Comparison of ENCODE assay signal across 8 cellular contexts in genomic region chr5:138339086-138339456, GRCh38. TPM values are rescaled to one million over a fixed set of nuclear protein-coding genes. Genes with fewer than 3 reads are reported as not detected.
A peak's percentile ranks its signal among the peaks of the same experiment; 100 is the strongest.
DNase-seq lines count a peak whose midpoint lies in the region; ATAC-seq, FAIRE-seq and TF ChIP-seq lines count a peak whose summit lies in the region.

No MANE protein-coding gene starts in this region.

- H3K4me1 Mint-ChIP-seq in activated CD8-positive, alpha-beta T cell treated with anti-CD3 and anti-CD28 coated beads for 36 hours (ENCODE audit: low read depth): peaks cover 28% of the 10 kb centered on the region

- H3K27me3 ChIP-seq in SK-N-SH (ENCODE audit: insufficient read depth) (no peaks in the 10 kb centered on the region), iPS DF 6.9 (ENCODE audit: control insufficient read depth, insufficient read depth, low read length) (no peaks in the 10 kb centered on the region), small intestine (ENCODE audit: control insufficient read depth in 2 of 2, insufficient read depth in 2 of 2, low read length in 2 of 2) (no peaks in the 10 kb centered on the region)

- H3K9ac ChIP-seq in SK-N-SH: peak overlapping the region; percentile 97

- H3K36me3 Mint-ChIP-seq in activated CD8-positive, alpha-beta T cell treated with anti-CD3 and anti-CD28 coated beads for 36 hours (ENCODE audit: low read depth): peaks cover 21% of the 10 kb centered on the region

- intact Hi-C loops in activated CD8-positive, alpha-beta T cell treated with anti-CD3 and anti-CD28 coated beads for 36 hours (cut with micrococcal nuclease): loop anchor here (10.0 kb wide), 1 partner anchor 124 kb away; the partner anchor contains the start of gene CDC23

- no peak for TF ChIP-seq EP300 in SK-N-SH (IDR thresholded peaks at IDR 0.05; ENCODE audit: borderline replicate concordance in 1 of 2, low read depth in 1 of 2, low read length in 1 of 2)

- no peak for TF ChIP-seq CTCF in SK-N-SH (IDR thresholded peaks at IDR 0.05)
- TF ChIP-seq CTCF in activated CD8-positive, alpha-beta T cell treated with anti-CD3 and anti-CD28 coated beads for 36 hours (IDR thresholded peaks at IDR 0.05): no peak

- no peaks in the 10 kb centered on the region for H3K9me3 Mint-ChIP-seq in activated CD8-positive, alpha-beta T cell treated with anti-CD3 and anti-CD28 coated beads for 36 hours

- TF ChIP-seq RAD21 in SK-N-SH (IDR thresholded peaks at IDR 0.05; ENCODE audit: low read length): no peak

- ATAC-seq in SK-N-SH treated with all-trans-retinoic acid at 6 μM for 48 hours: no peak
- ATAC-seq in activated CD8-positive, alpha-beta T cell treated with anti-CD3 and anti-CD28 coated beads for 36 hours: no peak
- ATAC-seq in HG03457 (IDR thresholded peaks at IDR 0.05; ENCODE audit: unreplicated experiment): no peak

- peak overlapping the region; percentile 100 for H3K4me2 ChIP-seq in SK-N-SH

- H3F3A ChIP-seq in SK-N-SH (replicated peaks; ENCODE audit: insufficient read depth): peaks cover 4% of the 10 kb centered on the region

- no peaks in the 10 kb centered on the region for H3K9me2 ChIP-seq in SK-N-SH

- no peaks in the 10 kb centered on the region for H4K20me1 ChIP-seq in SK-N-SH (ENCODE audit: insufficient read depth)

- no peak for DNase-seq in SK-N-SH
- peak; percentile 15 for DNase-seq in activated CD8-positive, alpha-beta T cell treated with anti-CD3 and anti-CD28 coated beads for 36 hours
- no peak for DNase-seq in iPS DF 6.9 (ENCODE audit: low read depth, low spot score)
- DNase-seq in small intestine: peak; percentile 12
- no peak for DNase-seq in HT-29 (ENCODE audit: low spot score)
- DNase-seq in stimulated activated CD4-positive, alpha-beta T cell treated with anti-CD3 and anti-CD28 coated beads, Interleukin-12 subunit alpha, Interleukin-12 subunit beta, amount 100 ng/mL, for 4 hours: no peak

- no peak overlapping the region for H2AFZ ChIP-seq in SK-N-SH (ENCODE audit: low read depth)

- CTCF ChIA-PET in SK-N-SH (lab: Yijun Ruan, JAX): interaction anchor here (0.7 to 13.2 kb wide), 3 partner anchors 12 to 710 kb away, joined by 3 to 239 read pairs (median 3); partner anchors contain the start of gene KDM3B
- CTCF ChIA-PET in activated CD8-positive, alpha-beta T cell treated with anti-CD3 and anti-CD28 coated beads for 36 hours (lab: Charles Lee): interaction anchor here (0.6 to 15.5 kb wide), 5 partner anchors 13 to 124 kb away, joined by 3 to 322 read pairs (median 3); partner anchors contain the start of gene KDM3B

- no peaks in the 10 kb centered on the region for H3K27me3 Mint-ChIP-seq in activated CD8-positive, alpha-beta T cell treated with anti-CD3 and anti-CD28 coated beads for 36 hours

- peak overlapping the region; percentile 87 for H3K27ac Mint-ChIP-seq in activated CD8-positive, alpha-beta T cell treated with anti-CD3 and anti-CD28 coated beads for 36 hours

- 68% methylated on average over 8 of the region's 8 CpGs for WGBS in SK-N-SH (ENCODE audit: low lambda C conversion rate)
- WGBS in iPS DF 6.9 (ENCODE audit: insufficient coverage, insufficient read length): no CpG with 5 or more reads among the region's 8 CpGs
- 13 to 25% (median 20%) methylated on average over 8 of the region's 8 CpGs for WGBS in small intestine, 3 donors

- H3K4me3 ChIP-seq in SK-N-SH (ENCODE audit: low read depth in 2 of 2, low read length in 1 of 2) (peak overlapping the region; percentile 71 to 73), iPS DF 6.9 (ENCODE audit: low read length) (peak overlapping the region; percentile 70; the same call in 1 of the 2 replicates), small intestine (ENCODE audit: low read depth in 1 of 2, low read length in 2 of 2) (peak overlapping the region; percentile 59 to 88)

- H3K9me3 ChIP-seq in SK-N-SH (no peaks in the 10 kb centered on the region), iPS DF 6.9 (ENCODE audit: control insufficient read depth, insufficient read depth, low read length) (no peaks in the 10 kb centered on the region), small intestine (ENCODE audit: control insufficient read depth, low read depth) (no peaks in the 10 kb centered on the region)

- H3K4me1 ChIP-seq in SK-N-SH (ENCODE audit: control insufficient read depth in 1 of 2, insufficient read depth in 2 of 2, low read depth in 1 of 2, low read length in 1 of 2) (peaks cover 4 to 17% of the 10 kb centered on the region in 2 experiments; a peak in 2 of 4 replicates), iPS DF 6.9 (ENCODE audit: control insufficient read depth, insufficient read depth, low read length) (0 out of 2 replicates have a peak, but pooled peaks cover 2% of the 10 kb centered on the region), small intestine (ENCODE audit: control insufficient read depth in 2 of 2, insufficient read depth in 1 of 2, low read depth in 1 of 2, low read length in 1 of 2) (peaks cover 2 to 4% of the 10 kb centered on the region in 2 donors)

- H3K36me3 ChIP-seq in SK-N-SH (replicated peaks in 1 of 2; ENCODE audit: control insufficient read depth in 1 of 2, insufficient read depth in 2 of 2, low read length in 1 of 2) (peaks cover 20 to 23% of the 10 kb centered on the region in 2 experiments), iPS DF 6.9 (ENCODE audit: control insufficient read depth, insufficient read depth, low read length) (no peaks in the 10 kb centered on the region; the same call in 1 of the 2 replicates), small intestine (ENCODE audit: control insufficient read depth in 2 of 2, insufficient read depth in 2 of 2, low read length in 2 of 2) (no peaks in the 10 kb centered on the region)

- H3K27ac ChIP-seq in SK-N-SH (ENCODE audit: low read depth in 2 of 2, low read length in 1 of 2) (peak overlapping the region; percentile 2 to 92; a peak in 2 of 4 replicates), iPS DF 6.9 (ENCODE audit: low read length) (no peak overlapping the region), small intestine (ENCODE audit: low read depth in 1 of 2, low read length in 1 of 2) (peak overlapping the region in 1 of 2 donors; percentile 78)

- no peak for FAIRE-seq in small intestine (lab: Jason Lieb, UNC)

- H3K79me2 ChIP-seq in SK-N-SH (ENCODE audit: insufficient read depth): peaks cover 51% of the 10 kb centered on the region

- POLR2A ChIA-PET in SK-N-SH (lab: Yijun Ruan, JAX): interaction anchor here (0.7 to 3.0 kb wide), 4 partner anchors 8 to 111 kb away, joined by 3 to 44 read pairs (median 6); partner anchors contain the start of gene KDM3B
- POLR2A ChIA-PET in activated CD8-positive, alpha-beta T cell treated with anti-CD3 and anti-CD28 coated beads for 36 hours (lab: Charles Lee): interaction anchor here (0.5 to 6.1 kb wide), 6 partner anchors 7 to 153 kb away, joined by 3 to 156 read pairs (median 4); partner anchors contain the start of genes CDC25C, EGR1 and KDM3B

- H3K4me3 Mint-ChIP-seq in activated CD8-positive, alpha-beta T cell treated with anti-CD3 and anti-CD28 coated beads for 36 hours: peak overlapping the region; percentile 91

TF ChIP-seq in SK-N-SH, 30 proteins besides CTCF, POLR2A, EP300 and RAD21 (continues in another document):
- TF ChIP-seq USF1 (IDR thresholded peaks at IDR 0.05; ENCODE audit: borderline replicate concordance, low read depth): no peak

TF ChIP-seq in SK-N-SH treated with all-trans-retinoic acid at 6 μM for 48 hours, 23 proteins besides CTCF, POLR2A, EP300 and RAD21 (continues in another document):
- TF ChIP-seq TOX (CRISPR knock-in tag; IDR thresholded peaks at IDR 0.05; ENCODE audit: borderline replicate concordance) (no peak), ARNTL (CRISPR knock-in tag; IDR thresholded peaks at IDR 0.05; ENCODE audit: borderline replicate concordance, low read depth) (no peak), ZNF70 (CRISPR knock-in tag; IDR thresholded peaks at IDR 0.05) (no peak), GLIS3 (CRISPR knock-in tag; IDR thresholded peaks at IDR 0.05) (no peak), CSRNP3 (CRISPR knock-in tag; IDR thresholded peaks at IDR 0.05) (no peak), SNAI2 (CRISPR knock-in tag; IDR thresholded peaks at IDR 0.05) (no peak), ZFP3 (CRISPR knock-in tag; IDR thresholded peaks at IDR 0.05) (no peak), ZNF565 (CRISPR knock-in tag; conservative IDR thresholded peaks at IDR 0.05; ENCODE audit: low read depth) (no peak), TCF4 (CRISPR knock-in tag; IDR thresholded peaks at IDR 0.05; ENCODE audit: borderline replicate concordance) (no peak), ZNF8 (CRISPR knock-in tag; IDR thresholded peaks at IDR 0.05) (no peak)

RNA-seq across cellular contexts. Expression of gene FAM53C, which starts 1.0 kb away (rescaled TPM):
- 14.5 and 18.7 TPM in 2 replicates for polyA plus RNA-seq in SK-N-SH (2012; rRNA removed)
- polyA plus RNA-seq in SK-N-SH (2012; cell fraction: cytosol; rRNA removed): 9.8 and 13.4 TPM in 2 replicates
- polyA plus RNA-seq in SK-N-SH (2012; cell fraction: nucleus; rRNA removed): 16.3 and 25.6 TPM in 2 replicates
- 10 to 100 TPM; 25.8 to 29.1 TPM for total RNA-seq in activated CD8-positive, alpha-beta T cell treated with anti-CD3 and anti-CD28 coated beads for 36 hours
- polyA plus RNA-seq in small intestine: 10 to 100 TPM in 1 of 3 donors, 1 to 10 TPM in 2; 5.4 to 10.3 (median 6.7) TPM
- total RNA-seq in HT-29 (2014; rRNA removed; shearing (Covaris generic)): 30.4 and 37.5 TPM in 2 replicates

RNA-seq across cellular contexts. Expression of gene CDC25C, which starts 7.5 kb away (rescaled TPM):
- polyA plus RNA-seq in SK-N-SH (2012; rRNA removed) (4.9 and 5.2 TPM in 2 replicates), small intestine (1 to 10 TPM in 2 of 3 donors, under 1 TPM in 1; 0.54 to 8.8 (median 4.2) TPM)
- 4.8 and 5.8 TPM in 2 replicates for polyA plus RNA-seq in SK-N-SH (2012; cell fraction: cytosol; rRNA removed)
- polyA plus RNA-seq in SK-N-SH (2012; cell fraction: nucleus; rRNA removed): 3.9 and 5.3 TPM in 2 replicates
- total RNA-seq in activated CD8-positive, alpha-beta T cell treated with anti-CD3 and anti-CD28 coated beads for 36 hours: 10 to 100 TPM; 12.2 to 14.6 TPM
- total RNA-seq in HT-29 (2014; rRNA removed; shearing (Covaris generic)): 13.4 and 13.6 TPM in 2 replicates

RNA-seq across cellular contexts. Expression of gene KDM3B, which starts 13.4 kb away (rescaled TPM):
- polyA plus RNA-seq in SK-N-SH (2012; rRNA removed) (22.4 and 24.5 TPM in 2 replicates), small intestine (10 to 100 TPM; 18.6 to 26.8 (median 23.5) TPM)
- polyA plus RNA-seq in SK-N-SH (2012; cell fraction: cytosol; rRNA removed): 18.7 and 20.8 TPM in 2 replicates
- polyA plus RNA-seq in SK-N-SH (2012; cell fraction: nucleus; rRNA removed): 20.3 and 43.7 TPM in 2 replicates
- 10 to 100 TPM; 41.6 to 41.9 TPM for total RNA-seq in activated CD8-positive, alpha-beta T cell treated with anti-CD3 and anti-CD28 coated beads for 36 hours
- total RNA-seq in HT-29 (2014; rRNA removed; shearing (Covaris generic)): 34.9 and 36.2 TPM in 2 replicates

Comparison
In these comparisons a context has a peak if more than half of its experiments do, and no peak if none do; other contexts are left out.
1. DNase-seq: peak in activated CD8-positive, alpha-beta T cell treated with anti-CD3 and anti-CD28 coated beads for 36 hours (single experiment) and small intestine (single experiment); none in SK-N-SH (single experiment), iPS DF 6.9 (single experiment), HT-29 (single experiment) and stimulated activated CD4-positive, alpha-beta T cell treated with anti-CD3 and anti-CD28 coated beads, Interleukin-12 subunit alpha, Interleukin-12 subunit beta, amount 100 ng/mL, for 4 hours (single experiment).
2. Peak in every context shown above with its lines, with median percentiles within 50 percentile points of each other: H3K4me3 ChIP-seq.